Comparison of ENCODE assay signal across 2 cellular contexts in genomic region chr13:98475521-98475920, GRCh38.
TF ChIP-seq lines count a peak whose summit lies in the region.

No MANE protein-coding gene starts in this region.

TF ChIP-seq in HCT116, 20 proteins besides CTCF, POLR2A, EP300 and RAD21 (continued from another document):
- TF ChIP-seq ZBTB33 (IDR thresholded peaks at IDR 0.05; ENCODE audit: extremely low read depth, insufficient replicate concordance, low read length), result no peak
- no peak for TF ChIP-seq CBX3 (IDR thresholded peaks at IDR 0.05; ENCODE audit: low read depth)
- TF ChIP-seq EZH2 (IDR thresholded peaks at IDR 0.05), result no peak
- TF ChIP-seq ATF3 (IDR thresholded peaks at IDR 0.05), result no peak
- TF ChIP-seq SRF (IDR thresholded peaks at IDR 0.05; ENCODE audit: low read depth), result no peak
- TF ChIP-seq EGR1 (IDR thresholded peaks at IDR 0.05; ENCODE audit: low read depth), result no peak
- TF ChIP-seq JUND (IDR thresholded peaks at IDR 0.05), result no peak
- no peak for TF ChIP-seq FOSL1 (IDR thresholded peaks at IDR 0.05; ENCODE audit: low read depth)
- TF ChIP-seq SP1 (IDR thresholded peaks at IDR 0.05; ENCODE audit: low read depth), result no peak
- TF ChIP-seq ZNF274 (IDR thresholded peaks at IDR 0.05; ENCODE audit: low read depth, low read length), result no peak
- no peak for TF ChIP-seq REST (IDR thresholded peaks at IDR 0.05; ENCODE audit: low read depth)
- TF ChIP-seq ZFX (IDR thresholded peaks at IDR 0.05), result no peak
- TF ChIP-seq CEBPB (IDR thresholded peaks at IDR 0.05; ENCODE audit: low read depth), result no peak
- no peak for TF ChIP-seq ELF1 (IDR thresholded peaks at IDR 0.05; ENCODE audit: borderline replicate concordance, low read depth)
- no peak for TF ChIP-seq POLR2AphosphoS5 (IDR thresholded peaks at IDR 0.05; ENCODE audit: low read depth, low read length)
- no peak for TF ChIP-seq SIN3A (IDR thresholded peaks at IDR 0.05; ENCODE audit: low read depth)
- TF ChIP-seq MAX (IDR thresholded peaks at IDR 0.05), result no peak
- TF ChIP-seq YY1 (IDR thresholded peaks at IDR 0.05; ENCODE audit: extremely low read depth, insufficient replicate concordance, low read depth, low read length), result no peak

TF ChIP-seq in GM12878, 131 proteins besides CTCF, POLR2A, EP300 and RAD21 (continued from another document):
- no peak for TF ChIP-seq RELB (IDR thresholded peaks at IDR 0.05; ENCODE audit: low read depth)
- no peak for TF ChIP-seq RAD51 (IDR thresholded peaks at IDR 0.05)
- TF ChIP-seq ASH2L (IDR thresholded peaks at IDR 0.05; ENCODE audit: borderline replicate concordance, low read depth), result no peak
